8 cellular contexts compared by ENCODE assay signal in the genomic region with DNA sequence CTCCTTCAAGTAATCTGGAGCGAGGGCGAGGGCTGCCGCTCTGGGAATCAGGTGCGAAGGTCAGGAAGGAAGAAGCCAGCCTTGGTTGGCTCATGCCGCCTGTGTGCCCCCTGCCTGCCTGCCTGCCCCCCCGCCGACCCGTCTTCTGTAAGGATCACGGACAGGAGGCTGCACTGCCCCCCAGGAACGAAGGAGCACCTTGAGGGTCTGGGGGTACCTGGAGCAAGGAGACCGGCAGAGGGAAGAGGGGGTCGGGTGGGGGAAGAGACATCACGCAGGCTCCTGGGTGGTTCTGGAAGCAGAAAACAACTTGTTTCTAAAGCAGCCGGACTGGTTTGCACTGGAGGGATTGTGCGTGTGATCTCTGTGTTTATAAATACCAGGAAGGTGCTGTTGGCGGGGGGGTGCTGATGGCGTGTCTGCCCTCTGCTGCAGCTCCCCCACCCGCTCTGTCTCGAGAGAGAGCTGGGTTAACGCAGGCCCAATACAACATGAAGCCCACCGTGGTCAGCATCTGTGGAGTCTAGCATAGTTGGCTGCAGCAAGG. TPM values are rescaled to one million over a fixed set of nuclear protein-coding genes. Genes with fewer than 3 reads are reported as not detected.
DNase-seq lines count a peak whose midpoint lies in the region; ATAC-seq and TF ChIP-seq lines count a peak whose summit lies in the region.

No MANE protein-coding gene starts in this region.

- CTCF ChIA-PET in activated CD4-positive, alpha-beta T cell treated with anti-CD3 and anti-CD28 coated beads for 36 hours (lab: Charles Lee), result interaction anchor here (0.6 kb wide), 3 partner anchors 19 to 229 kb away, joined by 3 read pairs; no protein-coding TSS in a partner anchor

- DNase-seq in activated CD4-positive, alpha-beta T cell treated with anti-CD3 and anti-CD28 coated beads for 36 hours, result peak; percentile 45
- no peak for DNase-seq in activated CD4-positive, alpha-beta T cell treated with anti-CD3 and anti-CD28 coated beads for 1 hour
- DNase-seq in left cardiac atrium (peak; percentile 54), skeletal muscle cell (ENCODE audit: low read depth) (no peak), mesenteric fat pad (ENCODE audit: low spot score) (no peak)
- no peak for DNase-seq in stimulated activated CD4-positive, alpha-beta T cell treated with anti-CD3 and anti-CD28 coated beads, Interleukin-12 subunit alpha, Interleukin-12 subunit beta, amount 100 ng/mL, for 4 hours

- intact Hi-C loops in activated CD4-positive, alpha-beta T cell treated with anti-CD3 and anti-CD28 coated beads for 36 hours (cut with DNase I, micrococcal nuclease), result loop anchor here (5.0 to 10.0 kb wide), 11 partner anchors 142 to 1753 kb away; partner anchors contain the start of genes ATRAID (in 1 of the 2), CAD (in 1 of the 2), CLIP4 (in 1 of the 2) and PPP1CB (in 1 of the 2)
- intact Hi-C loops in left cardiac atrium (cut with DNase I), result loop anchor here (5.0 to 10.0 kb wide), 3 partner anchors 230 to 690 kb away; partner anchors contain the start of genes BABAM2 (in 1 of the 2) and RBKS (in 1 of the 2)

- no peaks in the 10 kb centered on the region for H3K27me3 Mint-ChIP-seq in activated CD4-positive, alpha-beta T cell treated with anti-CD3 and anti-CD28 coated beads for 36 hours

- no peak overlapping the region for H3K4me3 Mint-ChIP-seq in activated CD4-positive, alpha-beta T cell treated with anti-CD3 and anti-CD28 coated beads for 36 hours

- peaks cover 31% of the 10 kb centered on the region for H3K4me1 Mint-ChIP-seq in activated CD4-positive, alpha-beta T cell treated with anti-CD3 and anti-CD28 coated beads for 36 hours

- ATAC-seq in activated CD4-positive, alpha-beta T cell treated with anti-CD3 and anti-CD28 coated beads for 36 hours, result no peak
- no peak for ATAC-seq in left cardiac atrium
- ATAC-seq in HG02763 (IDR thresholded peaks at IDR 0.05; ENCODE audit: unreplicated experiment), result no peak

- TF ChIP-seq CTCF in WI38 (IDR thresholded peaks at IDR 0.05; ENCODE audit: low read depth, low read length), result no peak

- H3K27ac Mint-ChIP-seq in activated CD4-positive, alpha-beta T cell treated with anti-CD3 and anti-CD28 coated beads for 36 hours, result no peak overlapping the region

- H3K4me3 ChIP-seq in WI38 (ENCODE audit: low read depth, low read length), result peak overlapping the region; percentile 96
- peak overlapping the region; percentile 67 for H3K4me3 ChIP-seq in skeletal muscle cell (ENCODE audit: low read depth, low read length)

- H3K36me3 Mint-ChIP-seq in activated CD4-positive, alpha-beta T cell treated with anti-CD3 and anti-CD28 coated beads for 36 hours (ENCODE audit: low read depth), result peaks cover 26% of the 10 kb centered on the region

- no peaks in the 10 kb centered on the region for H3K9me3 Mint-ChIP-seq in activated CD4-positive, alpha-beta T cell treated with anti-CD3 and anti-CD28 coated beads for 36 hours (ENCODE audit: low read depth)

- POLR2A ChIA-PET in activated CD4-positive, alpha-beta T cell treated with anti-CD3 and anti-CD28 coated beads for 36 hours (lab: Charles Lee), result no interaction called here

RNA-seq across cellular contexts. Expression of gene FOSL2, which starts 1.7 kb away (rescaled TPM):
- total RNA-seq in activated CD4-positive, alpha-beta T cell treated with anti-CD3 and anti-CD28 coated beads for 36 hours, result 100 to 1,000 TPM; 135 to 225 TPM
- total RNA-seq in left cardiac atrium (100 to 1,000 TPM in 1 of 2 donors, 10 to 100 TPM in 1; 66.6 to 140 TPM), mesenteric fat pad (259 TPM)

Comparison
In these comparisons a context has a peak if more than half of its experiments do, and no peak if none do; other contexts are left out.
1. DNase-seq: peak in activated CD4-positive, alpha-beta T cell treated with anti-CD3 and anti-CD28 coated beads for 36 hours (single experiment) and left cardiac atrium (single experiment); none in activated CD4-positive, alpha-beta T cell treated with anti-CD3 and anti-CD28 coated beads for 1 hour (single experiment), skeletal muscle cell (single experiment), stimulated activated CD4-positive, alpha-beta T cell treated with anti-CD3 and anti-CD28 coated beads, Interleukin-12 subunit alpha, Interleukin-12 subunit beta, amount 100 ng/mL, for 4 hours (single experiment) and mesenteric fat pad (single experiment).